ENCODE assay signal across 1 cellular context in genomic region chr2:42810126-42810970, GRCh38.
TF ChIP-seq lines count a peak whose summit lies in the region.

No MANE protein-coding gene starts in this region.

TF ChIP-seq in WTC11, 78 proteins besides CTCF, POLR2A, EP300 and RAD21 (continued from another document and continues in another):
- no peak for TF ChIP-seq AFF4 (CRISPR knock-in tag; IDR thresholded peaks at IDR 0.05; ENCODE audit: borderline replicate concordance)
- TF ChIP-seq SMAD3 (CRISPR knock-in tag; IDR thresholded peaks at IDR 0.05; ENCODE audit: borderline replicate concordance), result peak; percentile 60; the same call in 1 of the 2 replicates
- no peak for TF ChIP-seq ZNF396 (CRISPR knock-in tag; IDR thresholded peaks at IDR 0.05; ENCODE audit: borderline replicate concordance)
- peak; percentile 73; the same call in 1 of the 2 replicates for TF ChIP-seq E2F4 (CRISPR knock-in tag; IDR thresholded peaks at IDR 0.05; ENCODE audit: borderline replicate concordance, low read depth)
- no peak for TF ChIP-seq HMGA2 (CRISPR knock-in tag; IDR thresholded peaks at IDR 0.05)
- no peak for TF ChIP-seq STAT6 (CRISPR knock-in tag; conservative IDR thresholded peaks at IDR 0.05; ENCODE audit: low read depth)
- peak; percentile 74 for TF ChIP-seq SP1 (CRISPR knock-in tag; conservative IDR thresholded peaks at IDR 0.05)
- peak; percentile 8; the same call in 1 of the 2 replicates for TF ChIP-seq ZNF121 (CRISPR knock-in tag; IDR thresholded peaks at IDR 0.05)
- TF ChIP-seq IRF2 (CRISPR knock-in tag; IDR thresholded peaks at IDR 0.05; ENCODE audit: borderline replicate concordance, low read depth), result no peak
- TF ChIP-seq ZNF425 (CRISPR knock-in tag; conservative IDR thresholded peaks at IDR 0.05), result no peak
- TF ChIP-seq JUN (CRISPR knock-in tag; IDR thresholded peaks at IDR 0.05), result peak; percentile 50; the same call in 1 of the 2 replicates
- TF ChIP-seq HMGXB4 (CRISPR knock-in tag; IDR thresholded peaks at IDR 0.05), result peak; percentile 100
- TF ChIP-seq FOXP1 (CRISPR knock-in tag; IDR thresholded peaks at IDR 0.05; ENCODE audit: borderline replicate concordance), result peak; percentile 85; the same call in 1 of the 2 replicates
- TF ChIP-seq SOX15 (CRISPR knock-in tag; IDR thresholded peaks at IDR 0.05), result no peak
- no peak for TF ChIP-seq ZNF317 (CRISPR knock-in tag; IDR thresholded peaks at IDR 0.05; ENCODE audit: borderline replicate concordance, low read depth)
- no peak; the same call in 1 of the 2 replicates for TF ChIP-seq USF2 (CRISPR knock-in tag; IDR thresholded peaks at IDR 0.05)
- TF ChIP-seq TP53 (CRISPR knock-in tag; IDR thresholded peaks at IDR 0.05), result 0 out of 2 replicates have a peak, but pooled peaks have one; percentile 41
- 0 out of 2 replicates have a peak, but pooled peaks have one; percentile 27 for TF ChIP-seq NFYB (CRISPR knock-in tag; conservative IDR thresholded peaks at IDR 0.05; ENCODE audit: low read depth)
- no peak for TF ChIP-seq GRHL2 (CRISPR knock-in tag; IDR thresholded peaks at IDR 0.05; ENCODE audit: insufficient replicate concordance, severe bottlenecking)
- TF ChIP-seq ELF4 (CRISPR knock-in tag; IDR thresholded peaks at IDR 0.05; ENCODE audit: low read depth), result no peak
- TF ChIP-seq ZBTB21 (CRISPR knock-in tag; IDR thresholded peaks at IDR 0.05; ENCODE audit: borderline replicate concordance), result 0 out of 2 replicates have a peak, but pooled peaks have one; percentile 45
- TF ChIP-seq MAX (CRISPR knock-in tag; IDR thresholded peaks at IDR 0.05), result peak; percentile 79
- TF ChIP-seq PRDM15 (CRISPR knock-in tag; IDR thresholded peaks at IDR 0.05), result peak; percentile 10; the same call in 1 of the 2 replicates
- no peak for TF ChIP-seq CDX4 (CRISPR knock-in tag; IDR thresholded peaks at IDR 0.05; ENCODE audit: borderline replicate concordance)
- TF ChIP-seq ERG (CRISPR knock-in tag; IDR thresholded peaks at IDR 0.05), result 0 out of 2 replicates have a peak, but pooled peaks have one; percentile 73
- peak; percentile 88 for TF ChIP-seq GABPB1 (CRISPR knock-in tag; IDR thresholded peaks at IDR 0.05)
- TF ChIP-seq E2F5 (CRISPR knock-in tag; IDR thresholded peaks at IDR 0.05), result peak; percentile 69; the same call in 1 of the 2 replicates
- peak; percentile 62; the same call in 1 of the 2 replicates for TF ChIP-seq FOXK1 (CRISPR knock-in tag; IDR thresholded peaks at IDR 0.05)
- TF ChIP-seq GTF2I (CRISPR knock-in tag; conservative IDR thresholded peaks at IDR 0.05), result no peak
- TF ChIP-seq PRRX2 (CRISPR knock-in tag; IDR thresholded peaks at IDR 0.05), result no peak
- peak; percentile 52; the same call in 1 of the 2 replicates for TF ChIP-seq IRF1 (CRISPR knock-in tag; IDR thresholded peaks at IDR 0.05)
- no peak for TF ChIP-seq CBFB (CRISPR knock-in tag; IDR thresholded peaks at IDR 0.05; ENCODE audit: low read depth)
- no peak for TF ChIP-seq NR1H2 (CRISPR knock-in tag; IDR thresholded peaks at IDR 0.05)
- TF ChIP-seq CREB1 (CRISPR knock-in tag; IDR thresholded peaks at IDR 0.05), result 0 out of 2 replicates have a peak, but pooled peaks have one; percentile 15
- no peak for TF ChIP-seq ZNF423 (CRISPR knock-in tag; IDR thresholded peaks at IDR 0.05)
- no peak for TF ChIP-seq ZNF263 (CRISPR knock-in tag; IDR thresholded peaks at IDR 0.05; ENCODE audit: low read depth)
